Comparison of ENCODE assay signal across 14 cellular contexts in genomic region chr13:112890316-112891131, GRCh38.
"Had no signal": no experiment of that assay in that cellular context is flagged by ENCODE, and none has a peak within 500 bp of the region (broad histone marks: within the 10 kb centered on the region; RNA-seq: fewer than 3 reads in every experiment).

No MANE protein-coding gene starts in this region.

- H3K27ac ChIP-seq: brain microvascular endothelial cell, coronary artery, prostate gland, right atrium auricular region, skin epidermis, testis had no signal

- H3K27me3 ChIP-seq: right atrium auricular region, testis had no signal

- H3K4me3 ChIP-seq: coronary artery, prostate gland, right atrium auricular region, skin epidermis, testis had no signal

- DNase-seq: activated CD4-positive, alpha-beta T cell treated with anti-CD3 and anti-CD28 coated beads, Interleukin-2, amount 10 ng/mL, durations not matched to agents 7 days and 5 days; activated CD8-positive, alpha-beta memory T cell treated with anti-CD3 and anti-CD28 coated beads, Interleukin-2, amount 50 U/mL, for 4 hours; activated naive CD4-positive, alpha-beta T cell treated with anti-CD3 and anti-CD28 coated beads for 36 hours; activated T-cell treated with anti-CD3 and anti-CD28 coated beads, Interleukin-2, amount 50 U/mL, for 4 hours; brain microvascular endothelial cell; kidney glomerular epithelial cell; stimulated activated CD4-positive, alpha-beta T cell treated with anti-CD3 and anti-CD28 coated beads, Interleukin-15, amount 100 ng/mL, for 24 hours; stimulated activated CD4-positive, alpha-beta T cell treated with anti-CD3 and anti-CD28 coated beads, Interleukin-2, amount 100 ng/mL, for 48 hours; testis had no signal

- H3K9me3 ChIP-seq: prostate gland, right atrium auricular region, testis had no signal

- H3K36me3 ChIP-seq: brain microvascular endothelial cell, prostate gland, right atrium auricular region had no signal

- FAIRE-seq: frontal cortex had no signal

- ATAC-seq: activated T-cell treated with anti-CD3 and anti-CD28 coated beads, Interleukin-2, amount 50 U/mL, for 4 hours had no signal
